Comparison of ENCODE assay signal across 12 cellular contexts in genomic region chr17:63974594-63975192, GRCh38. TPM values are rescaled to one million over a fixed set of nuclear protein-coding genes. Genes with fewer than 3 reads are reported as not detected.
DNase-seq lines count a peak whose midpoint lies in the region; ATAC-seq and TF ChIP-seq lines count a peak whose summit lies in the region.
"Had no signal": no experiment of that assay in that cellular context is flagged by ENCODE, and none has a peak within 500 bp of the region (broad histone marks: within the 10 kb centered on the region; RNA-seq: fewer than 3 reads in every experiment).

No MANE protein-coding gene starts in this region.

- peak; percentile 51 for DNase-seq in Caki2 (ENCODE audit: low read depth)
- peak; percentile 88 for DNase-seq in HT1080 (ENCODE audit: low read depth)
- DNase-seq in activated naive CD8-positive, alpha-beta T cell treated with anti-CD3 and anti-CD28 coated beads, Interleukin-2, amount 50 U/mL, for 24 hours, result no peak
- no peak for DNase-seq in left lung
- no peak for DNase-seq in T-helper 1 cell
- no peak for DNase-seq in NCI-H526 treated with DMSO at 0.1 percent for 48 hours (lab: John Stamatoyannopoulos, UW)
- DNase-seq in NCI-H2081 (lab: John Stamatoyannopoulos, UW), result no peak
- no peak for DNase-seq in esophagus squamous epithelium (lab: John Stamatoyannopoulos, UW)
- DNase-seq: activated CD8-positive, alpha-beta memory T cell treated with anti-CD3 and anti-CD28 coated beads, Interleukin-2, amount 50 U/mL, for 48 hours; NCI-H2171 treated with DMSO at 0.1 percent for 48 hours had no signal

- no peaks in the 10 kb centered on the region for H3K36me3 Mint-ChIP-seq in activated naive CD8-positive, alpha-beta T cell treated with anti-CD3 and anti-CD28 coated beads, Interleukin-2, amount 50 U/mL, for 24 hours (ENCODE audit: low read depth)

- H3K27ac ChIP-seq in left lung, result no peak overlapping the region
- no peak overlapping the region for H3K27ac ChIP-seq in esophagus squamous epithelium
- H3K27ac ChIP-seq: prostate gland had no signal

- peak; percentile 42 for ATAC-seq in activated naive CD8-positive, alpha-beta T cell treated with anti-CD3 and anti-CD28 coated beads, Interleukin-2, amount 50 U/mL, for 24 hours
- peak; percentile 36 for ATAC-seq in left lung

- TF ChIP-seq CTCF in left lung (IDR thresholded peaks at IDR 0.05) (no peak), esophagus squamous epithelium (IDR thresholded peaks at IDR 0.05) (no peak)

- no peak overlapping the region for H3K4me3 Mint-ChIP-seq in activated naive CD8-positive, alpha-beta T cell treated with anti-CD3 and anti-CD28 coated beads, Interleukin-2, amount 50 U/mL, for 24 hours

- 36 to 63% methylated on average over 8 to 10 of the region's 10 CpGs for WGBS in esophagus squamous epithelium, 2 donors

- TF ChIP-seq POLR2A in esophagus squamous epithelium (IDR thresholded peaks at IDR 0.05), result no peak

- in situ Hi-C loops in Caki2 (cut with HindIII; ENCODE audit: low pct_unique_long_range_greater_than_20kb, low sequenced_read_pairs), result no loop called here

- H3K9me3 Mint-ChIP-seq in activated naive CD8-positive, alpha-beta T cell treated with anti-CD3 and anti-CD28 coated beads, Interleukin-2, amount 50 U/mL, for 24 hours, result no peaks in the 10 kb centered on the region

- H3K4me1 Mint-ChIP-seq in activated naive CD8-positive, alpha-beta T cell treated with anti-CD3 and anti-CD28 coated beads, Interleukin-2, amount 50 U/mL, for 24 hours, result peaks cover 11% of the 10 kb centered on the region

- no peaks in the 10 kb centered on the region for H3K27me3 Mint-ChIP-seq in activated naive CD8-positive, alpha-beta T cell treated with anti-CD3 and anti-CD28 coated beads, Interleukin-2, amount 50 U/mL, for 24 hours

- intact Hi-C loops in left lung (cut with DNase I), result no loop called here
- intact Hi-C loops in esophagus squamous epithelium (cut with DNase I), result no loop called here

- no peak overlapping the region for H3K27ac Mint-ChIP-seq in activated naive CD8-positive, alpha-beta T cell treated with anti-CD3 and anti-CD28 coated beads, Interleukin-2, amount 50 U/mL, for 24 hours

- H3K4me1 ChIP-seq in left lung (no peaks in the 10 kb centered on the region), esophagus squamous epithelium (peaks cover 0 to 11% (median 10%) of the 10 kb centered on the region in 3 donors)
- H3K4me1 ChIP-seq: prostate gland had no signal

- H3K9me3 ChIP-seq in left lung, result no peaks in the 10 kb centered on the region
- H3K9me3 ChIP-seq in esophagus squamous epithelium, result no peaks in the 10 kb centered on the region
- H3K9me3 ChIP-seq: prostate gland had no signal

- H3K27me3 ChIP-seq in left lung, result no peaks in the 10 kb centered on the region
- peaks cover 0 to 6% (median 0%) of the 10 kb centered on the region in 4 donors for H3K27me3 ChIP-seq in esophagus squamous epithelium

- H3K36me3 ChIP-seq in left lung (no peaks in the 10 kb centered on the region), esophagus squamous epithelium (no peaks in the 10 kb centered on the region)
- H3K36me3 ChIP-seq: prostate gland had no signal

- no peak overlapping the region for H3K4me3 ChIP-seq in left lung
- H3K4me3 ChIP-seq in esophagus squamous epithelium, result no peak overlapping the region
- H3K4me3 ChIP-seq: prostate gland had no signal

RNA-seq across cellular contexts. Expression of gene SCN4A, which starts 2.0 kb away (rescaled TPM):
- total RNA-seq in Caki2 (2014; rRNA removed; shearing (Covaris generic); ENCODE audit: low replicate concordance), result 0.37 and 0.38 TPM in 2 replicates
- total RNA-seq in HT1080 (2014; rRNA removed; shearing (Covaris generic)), result not detected in 2 replicates
- 0.02 and 0.03 TPM in 2 replicates for polyA plus RNA-seq in HT1080 (2015; cell fraction: cytosol; rRNA removed)
- polyA plus RNA-seq in HT1080 (2015; cell fraction: nucleus; rRNA removed), result 0.02 and 0.06 TPM in 2 replicates
- total RNA-seq in left lung, result under 1 TPM; 0.05 to 0.17 TPM
- total RNA-seq in esophagus squamous epithelium, result under 1 TPM in 2 of 4 donors, not detected in 2; under 0.01 to 0.12 TPM
- total RNA-seq: G401 had no signal

RNA-seq across cellular contexts. Expression of gene PRR29, which starts 23.5 kb away (rescaled TPM):
- total RNA-seq in Caki2 (2014; rRNA removed; shearing (Covaris generic); ENCODE audit: low replicate concordance), result 1.1 and 3.9 TPM in 2 replicates
- total RNA-seq in HT1080 (2014; rRNA removed; shearing (Covaris generic)), result 0.08 and 0.47 TPM in 2 replicates
- polyA plus RNA-seq in HT1080 (2015; cell fraction: cytosol; rRNA removed), result 0.05 and 0.24 TPM in 2 replicates
- 1.4 and 1.7 TPM in 2 replicates for polyA plus RNA-seq in HT1080 (2015; cell fraction: nucleus; rRNA removed)
- 1 to 10 TPM; 1.0 to 5.0 TPM for total RNA-seq in left lung
- total RNA-seq in esophagus squamous epithelium, result under 1 TPM in 1 of 4 donors, not detected in 3; 0.09 TPM

RNA-seq across cellular contexts. Expression of gene CD79B, which starts 42.6 kb away (rescaled TPM):
- not detected in 2 replicates for total RNA-seq in Caki2 (2014; rRNA removed; shearing (Covaris generic); ENCODE audit: low replicate concordance)
- 0.10 and 0.33 TPM in 2 replicates for total RNA-seq in HT1080 (2014; rRNA removed; shearing (Covaris generic))
- 0.27 TPM in 1 of 2 replicates, not detected in the other for polyA plus RNA-seq in HT1080 (2015; cell fraction: cytosol; rRNA removed)
- not detected in 2 replicates for polyA plus RNA-seq in HT1080 (2015; cell fraction: nucleus; rRNA removed)
- total RNA-seq in left lung, result 1 to 10 TPM; 2.7 to 3.5 TPM
- total RNA-seq in esophagus squamous epithelium, result 1 to 10 TPM in 3 of 4 donors, not detected in 1; 1.1 to 2.0 (median 1.3) TPM

RNA-seq across cellular contexts. Expression of gene ICAM2, which starts 45.7 kb away (rescaled TPM):
- total RNA-seq in Caki2 (2014; rRNA removed; shearing (Covaris generic); ENCODE audit: low replicate concordance), result not detected in 2 replicates
- 8.2 and 9.5 TPM in 2 replicates for total RNA-seq in HT1080 (2014; rRNA removed; shearing (Covaris generic))
- polyA plus RNA-seq in HT1080 (2015; cell fraction: cytosol; rRNA removed), result 12.6 and 13.1 TPM in 2 replicates
- 12.0 and 14.1 TPM in 2 replicates for polyA plus RNA-seq in HT1080 (2015; cell fraction: nucleus; rRNA removed)
- 10 to 100 TPM; 32.3 to 46.9 TPM for total RNA-seq in left lung
- total RNA-seq in esophagus squamous epithelium, result 10 to 100 TPM in 2 of 4 donors, 1 to 10 TPM in 1, not detected in 1; 2.8 to 28.8 (median 11.8) TPM
- total RNA-seq: G401 had no signal

RNA-seq across cellular contexts. Expression of gene GH1, which starts 56.1 kb away (rescaled TPM):
- total RNA-seq in Caki2 (2014; rRNA removed; shearing (Covaris generic); ENCODE audit: low replicate concordance), result not detected in 2 replicates
- not detected in 2 replicates for total RNA-seq in HT1080 (2014; rRNA removed; shearing (Covaris generic))
- not detected in 2 replicates for polyA plus RNA-seq in HT1080 (2015; cell fraction: cytosol; rRNA removed)
- not detected in 2 replicates for polyA plus RNA-seq in HT1080 (2015; cell fraction: nucleus; rRNA removed)
- total RNA-seq in left lung (not detected), esophagus squamous epithelium (not detected)
- total RNA-seq: G401, prostate gland had no signal

Comparison
In these comparisons a context has a peak if more than half of its experiments do, and no peak if none do; other contexts are left out.
1. DNase-seq: peak in Caki2 (single experiment) and HT1080 (single experiment); none in activated naive CD8-positive, alpha-beta T cell treated with anti-CD3 and anti-CD28 coated beads, Interleukin-2, amount 50 U/mL, for 24 hours (single experiment), left lung (0 of 2), T-helper 1 cell (0 of 5), NCI-H526 treated with DMSO at 0.1 percent for 48 hours (single experiment), NCI-H2081 (0 of 2) and esophagus squamous epithelium (single experiment).